Comparison of ENCODE assay signal across 1 cellular context in the genomic region with DNA sequence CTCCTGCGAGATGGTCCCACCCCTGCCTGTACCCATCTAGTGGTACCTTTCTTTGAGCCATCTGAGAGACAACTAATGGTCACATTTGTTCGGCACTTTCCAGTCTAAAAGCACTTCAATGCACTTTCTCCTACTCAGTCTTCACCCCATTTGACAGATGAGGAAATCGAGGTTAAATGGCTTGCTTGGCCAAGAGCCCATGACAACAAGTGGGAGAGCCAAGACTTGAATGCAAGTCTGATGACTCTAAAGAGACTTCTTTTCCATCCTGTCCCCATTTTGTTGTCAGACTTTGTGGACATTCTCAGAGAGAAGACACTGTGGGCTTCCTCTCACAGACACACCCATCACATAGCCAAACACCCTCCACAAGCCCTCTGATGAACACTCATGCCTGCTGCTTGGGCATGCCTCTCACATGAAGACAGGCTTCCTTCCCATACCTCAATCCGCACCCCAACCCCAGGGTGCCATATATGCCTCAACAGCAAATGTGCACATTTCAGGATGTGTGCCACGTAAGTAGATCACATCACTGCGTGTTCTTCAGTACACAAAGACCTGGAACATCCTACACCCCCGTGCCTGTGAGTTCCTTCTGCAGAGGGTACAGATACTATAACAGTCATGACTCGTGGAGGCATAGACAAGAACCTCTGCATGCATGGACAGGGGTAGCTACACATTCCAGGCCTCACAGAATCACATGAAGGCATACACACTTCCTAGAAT.
TF ChIP-seq lines count a peak whose summit lies in the region.

No MANE protein-coding gene starts in this region.

TF ChIP-seq in neural cell, 6 proteins besides CTCF, POLR2A, EP300 and RAD21 (continued from another document):
- TF ChIP-seq, protein P1, sequence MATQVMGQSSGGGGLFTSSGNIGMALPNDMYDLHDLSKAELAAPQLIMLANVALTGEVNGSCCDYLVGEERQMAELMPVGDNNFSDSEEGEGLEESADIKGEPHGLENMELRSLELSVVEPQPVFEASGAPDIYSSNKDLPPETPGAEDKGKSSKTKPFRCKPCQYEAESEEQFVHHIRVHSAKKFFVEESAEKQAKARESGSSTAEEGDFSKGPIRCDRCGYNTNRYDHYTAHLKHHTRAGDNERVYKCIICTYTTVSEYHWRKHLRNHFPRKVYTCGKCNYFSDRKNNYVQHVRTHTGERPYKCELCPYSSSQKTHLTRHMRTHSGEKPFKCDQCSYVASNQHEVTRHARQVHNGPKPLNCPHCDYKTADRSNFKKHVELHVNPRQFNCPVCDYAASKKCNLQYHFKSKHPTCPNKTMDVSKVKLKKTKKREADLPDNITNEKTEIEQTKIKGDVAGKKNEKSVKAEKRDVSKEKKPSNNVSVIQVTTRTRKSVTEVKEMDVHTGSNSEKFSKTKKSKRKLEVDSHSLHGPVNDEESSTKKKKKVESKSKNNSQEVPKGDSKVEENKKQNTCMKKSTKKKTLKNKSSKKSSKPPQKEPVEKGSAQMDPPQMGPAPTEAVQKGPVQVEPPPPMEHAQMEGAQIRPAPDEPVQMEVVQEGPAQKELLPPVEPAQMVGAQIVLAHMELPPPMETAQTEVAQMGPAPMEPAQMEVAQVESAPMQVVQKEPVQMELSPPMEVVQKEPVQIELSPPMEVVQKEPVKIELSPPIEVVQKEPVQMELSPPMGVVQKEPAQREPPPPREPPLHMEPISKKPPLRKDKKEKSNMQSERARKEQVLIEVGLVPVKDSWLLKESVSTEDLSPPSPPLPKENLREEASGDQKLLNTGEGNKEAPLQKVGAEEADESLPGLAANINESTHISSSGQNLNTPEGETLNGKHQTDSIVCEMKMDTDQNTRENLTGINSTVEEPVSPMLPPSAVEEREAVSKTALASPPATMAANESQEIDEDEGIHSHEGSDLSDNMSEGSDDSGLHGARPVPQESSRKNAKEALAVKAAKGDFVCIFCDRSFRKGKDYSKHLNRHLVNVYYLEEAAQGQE (IDR thresholded peaks at IDR 0.05; ENCODE audit: borderline replicate concordance): no peak
- no peak for TF ChIP-seq MXI1 (conservative IDR thresholded peaks at IDR 0.05; ENCODE audit: poor library complexity, severe bottlenecking)
- no peak for TF ChIP-seq EZH2 (IDR thresholded peaks at IDR 0.05; ENCODE audit: borderline replicate concordance, insufficient read depth, low read length, poor library complexity, severe bottlenecking)
- TF ChIP-seq SMC3 (conservative IDR thresholded peaks at IDR 0.05; ENCODE audit: poor library complexity): no peak
- TF ChIP-seq POLR2AphosphoS5 (IDR thresholded peaks at IDR 0.05): no peak
